Comparison of ENCODE assay signal across 17 cellular contexts in genomic region chr15:92668086-92668485, GRCh38. TPM values are rescaled to one million over a fixed set of nuclear protein-coding genes. Genes with fewer than 3 reads are reported as not detected.
DNase-seq lines count a peak whose midpoint lies in the region; ATAC-seq and TF ChIP-seq lines count a peak whose summit lies in the region.
"Had no signal": no experiment of that assay in that cellular context is flagged by ENCODE, and none has a peak within 500 bp of the region (broad histone marks: within the 10 kb centered on the region; RNA-seq: fewer than 3 reads in every experiment).

No MANE protein-coding gene starts in this region.

- TF ChIP-seq EP300 in gastroesophageal sphincter (IDR thresholded peaks at IDR 0.05), result no peak

- H3K4me1 Mint-ChIP-seq in Caco-2 (ENCODE audit: low read depth, unreplicated experiment), result peaks cover 43% of the 10 kb centered on the region
- H3K4me1 Mint-ChIP-seq in progenitor cell of endocrine pancreas (ENCODE audit: low read depth), result peaks cover 36% of the 10 kb centered on the region
- peaks cover 23% of the 10 kb centered on the region for H3K4me1 Mint-ChIP-seq in activated CD4-positive, alpha-beta memory T cell treated with anti-CD3 and anti-CD28 coated beads for 36 hours (ENCODE audit: low read depth)
- H3K4me1 Mint-ChIP-seq in stimulated activated naive B cell treated with anti-CD40 and anti-IgM and Interleukin-4, amounts not matched to agents 10 μg/mL and 1 μg/mL and 100 μg/mL, for 72 hours, result peaks cover 0 to 6% of the 10 kb centered on the region in 2 donors
- H3K4me1 Mint-ChIP-seq: CD8-positive, alpha-beta memory T cell had no signal

- POLR2A ChIA-PET in Caco-2 (lab: Charles Lee), result interaction anchor here (1.5 kb wide), 1 partner anchor 12 kb away, joined by 6 read pairs; the partner anchor contains the start of gene FAM174B
- POLR2A ChIA-PET in Panc1 (lab: Charles Lee), result no interaction called here
- POLR2A ChIA-PET in activated CD4-positive, alpha-beta memory T cell treated with anti-CD3 and anti-CD28 coated beads for 36 hours (lab: Charles Lee), result no interaction called here

- intact Hi-C loops in Caco-2 (cut with micrococcal nuclease; ENCODE audit: unreplicated experiment) (loop anchor here (5.0 kb wide), 3 partner anchors 79 to 234 kb away; partner anchors contain the start of gene CHD2), Panc1 (cut with micrococcal nuclease; ENCODE audit: unreplicated experiment) (no loop called here)
- intact Hi-C loops in activated CD4-positive, alpha-beta memory T cell treated with anti-CD3 and anti-CD28 coated beads for 36 hours (cut with micrococcal nuclease), result no loop called here

- 54 to 59% methylated on average over 4 of the region's 5 CpGs for WGBS in gastroesophageal sphincter (ENCODE audit: low coverage in 1 of 2), 2 donors

- H3K9me3 ChIP-seq in Caco-2 (no peaks in the 10 kb centered on the region), Panc1 (ENCODE audit: control insufficient read depth, insufficient read depth, low read depth, low read length) (no peaks in the 10 kb centered on the region), gastroesophageal sphincter (no peaks in the 10 kb centered on the region)

- H3K4me1 ChIP-seq in Caco-2, result peaks cover 84% of the 10 kb centered on the region
- peaks cover 46% of the 10 kb centered on the region for H3K4me1 ChIP-seq in Panc1 (ENCODE audit: control insufficient read depth, insufficient read depth, low read length)
- peaks cover 24 to 49% (median 33%) of the 10 kb centered on the region in 3 donors for H3K4me1 ChIP-seq in gastroesophageal sphincter

- H3K36me3 Mint-ChIP-seq in Caco-2 (ENCODE audit: insufficient read depth, unreplicated experiment) (no peaks in the 10 kb centered on the region), progenitor cell of endocrine pancreas (ENCODE audit: insufficient read depth) (no peaks in the 10 kb centered on the region)
- no peaks in the 10 kb centered on the region for H3K36me3 Mint-ChIP-seq in activated naive CD4-positive, alpha-beta T cell treated with anti-CD3 and anti-CD28 coated beads, Interleukin-2, amount 50 U/mL, for 72 hours
- no peaks in the 10 kb centered on the region for H3K36me3 Mint-ChIP-seq in activated CD4-positive, alpha-beta memory T cell treated with anti-CD3 and anti-CD28 coated beads for 36 hours
- no peaks in the 10 kb centered on the region for H3K36me3 Mint-ChIP-seq in stimulated activated naive B cell treated with anti-CD40 and anti-IgM and Interleukin-4, amounts not matched to agents 10 μg/mL and 1 μg/mL and 100 μg/mL, for 72 hours
- H3K36me3 Mint-ChIP-seq: CD8-positive, alpha-beta memory T cell had no signal

- TF ChIP-seq POLR2A in gastroesophageal sphincter (IDR thresholded peaks at IDR 0.05), result no peak

- H3K27ac Mint-ChIP-seq in Caco-2 (ENCODE audit: unreplicated experiment), result peak overlapping the region; percentile 79
- peak overlapping the region; percentile 79 for H3K27ac Mint-ChIP-seq in progenitor cell of endocrine pancreas
- no peak overlapping the region for H3K27ac Mint-ChIP-seq in activated naive CD4-positive, alpha-beta T cell treated with anti-CD3 and anti-CD28 coated beads, Interleukin-2, amount 50 U/mL, for 72 hours
- H3K27ac Mint-ChIP-seq in activated CD4-positive, alpha-beta memory T cell treated with anti-CD3 and anti-CD28 coated beads for 36 hours, result no peak overlapping the region
- no peak overlapping the region for H3K27ac Mint-ChIP-seq in stimulated activated naive B cell treated with anti-CD40 and anti-IgM and Interleukin-4, amounts not matched to agents 10 μg/mL and 1 μg/mL and 100 μg/mL, for 72 hours
- H3K27ac Mint-ChIP-seq: CD8-positive, alpha-beta memory T cell had no signal

- no peak for ATAC-seq in Panc1
- no peak for ATAC-seq in gastroesophageal sphincter
- no peak for ATAC-seq in activated naive CD4-positive, alpha-beta T cell treated with anti-CD3 and anti-CD28 coated beads, Interleukin-2, amount 50 U/mL, for 72 hours
- no peak for ATAC-seq in stimulated activated naive B cell treated with anti-CD40 and anti-IgM and Interleukin-4, amounts not matched to agents 10 μg/mL and 1 μg/mL and 100 μg/mL, for 72 hours (replicated peaks)
- ATAC-seq: SK-N-SH treated with all-trans-retinoic acid at 6 μM for 48 hours had no signal

- DNase-seq in Caco-2 (no peak), Panc1 (ENCODE audit: low read depth, low spot score) (no peak), progenitor cell of endocrine pancreas (ENCODE audit: low spot score, unreplicated experiment) (no peak)
- DNase-seq in activated naive CD4-positive, alpha-beta T cell treated with anti-CD3 and anti-CD28 coated beads, Interleukin-2, amount 50 U/mL, for 72 hours (ENCODE audit: low spot score in 2 of 2), result no peak
- no peak for DNase-seq in activated CD4-positive, alpha-beta memory T cell treated with anti-CD3 and anti-CD28 coated beads for 36 hours
- DNase-seq in stimulated activated naive B cell treated with anti-CD40 and anti-IgM and Interleukin-4, amounts not matched to agents 10 μg/mL and 1 μg/mL and 100 μg/mL, for 72 hours, result no peak
- DNase-seq: CD8-positive, alpha-beta memory T cell; GF-D8; GOT3; NCI-H1048; NCI-H1436 treated with DMSO at 0.1 percent for 48 hours; NCI-H524 treated with DMSO at 0.1 percent for 48 hours; NK-92 treated with Interleukin-12 subunit alpha and Interleukin-12 subunit beta, amount 100 ng/mL, for 24 hours; SHP77 treated with DMSO at 0.1 percent for 48 hours had no signal

- H3K27ac ChIP-seq in Panc1 (ENCODE audit: low read length) (peak overlapping the region; percentile 62; the same call in 1 of the 2 replicates), gastroesophageal sphincter (peak overlapping the region; percentile 77 to 91 (median 88))
- H3K27ac ChIP-seq: KMS-11 had no signal

- H3K4me3 ChIP-seq in Caco-2 (ENCODE audit: low read depth, low read length) (no peak overlapping the region), Panc1 (ENCODE audit: low read depth in 2 of 2, low read length in 2 of 2) (no peak overlapping the region), gastroesophageal sphincter (no peak overlapping the region)

- no peaks in the 10 kb centered on the region for H3K36me3 ChIP-seq in Caco-2 (ENCODE audit: control insufficient read depth, insufficient read depth, low read length)
- no peaks in the 10 kb centered on the region for H3K36me3 ChIP-seq in Panc1 (ENCODE audit: control insufficient read depth, insufficient read depth, low read length)
- H3K36me3 ChIP-seq in gastroesophageal sphincter, result no peaks in the 10 kb centered on the region

- H3K27me3 ChIP-seq in Caco-2 (replicated peaks; ENCODE audit: control insufficient read depth, insufficient read depth, low read length) (no peaks in the 10 kb centered on the region), Panc1 (ENCODE audit: control insufficient read depth, insufficient read depth, low read length) (no peaks in the 10 kb centered on the region), gastroesophageal sphincter (no peaks in the 10 kb centered on the region)

- no TSS peak for BruUV-seq in Caco-2 (replicated peaks; lab: Mats Ljungman, UMichigan)
- BruUV-seq in Panc1 (replicated peaks; lab: Mats Ljungman, UMichigan), result no TSS peak

- H3K27me3 Mint-ChIP-seq in Caco-2 (ENCODE audit: insufficient read depth, unreplicated experiment) (no peaks in the 10 kb centered on the region), progenitor cell of endocrine pancreas (peaks cover 19% of the 10 kb centered on the region)
- H3K27me3 Mint-ChIP-seq in activated CD4-positive, alpha-beta memory T cell treated with anti-CD3 and anti-CD28 coated beads for 36 hours, result peaks cover 13% of the 10 kb centered on the region
- H3K27me3 Mint-ChIP-seq in stimulated activated naive B cell treated with anti-CD40 and anti-IgM and Interleukin-4, amounts not matched to agents 10 μg/mL and 1 μg/mL and 100 μg/mL, for 72 hours, result peaks cover 5 to 12% of the 10 kb centered on the region in 2 donors

- CTCF ChIA-PET in Caco-2 (lab: Charles Lee) (no interaction called here), Panc1 (lab: Charles Lee) (no interaction called here)
- CTCF ChIA-PET in activated CD4-positive, alpha-beta memory T cell treated with anti-CD3 and anti-CD28 coated beads for 36 hours (lab: Charles Lee), result interaction anchor here (0.6 kb wide), 1 partner anchor 146 kb away, joined by 3 read pairs; no protein-coding TSS in a partner anchor

- no peak for TF ChIP-seq CTCF in Caco-2 (IDR thresholded peaks at IDR 0.05; ENCODE audit: insufficient read depth in 1 of 2, low read depth in 1 of 2, low read length in 1 of 2, severe bottlenecking in 1 of 2, unreplicated experiment in 1 of 2)
- no peak for TF ChIP-seq CTCF in Panc1 (IDR thresholded peaks at IDR 0.05)
- no peak for TF ChIP-seq CTCF in gastroesophageal sphincter (IDR thresholded peaks at IDR 0.05)
- TF ChIP-seq CTCF in progenitor cell of endocrine pancreas (IDR thresholded peaks at IDR 0.05; ENCODE audit: unreplicated experiment), result no peak

- in situ Hi-C loops in Panc1 (cut with HindIII; ENCODE audit: low pct_unique_long_range_greater_than_20kb, low sequenced_read_pairs), result no loop called here

- H3K9me3 Mint-ChIP-seq in Caco-2 (ENCODE audit: unreplicated experiment) (no peaks in the 10 kb centered on the region), progenitor cell of endocrine pancreas (ENCODE audit: low read depth) (no peaks in the 10 kb centered on the region)
- H3K9me3 Mint-ChIP-seq in activated naive CD4-positive, alpha-beta T cell treated with anti-CD3 and anti-CD28 coated beads, Interleukin-2, amount 50 U/mL, for 72 hours, result no peaks in the 10 kb centered on the region
- H3K9me3 Mint-ChIP-seq in activated CD4-positive, alpha-beta memory T cell treated with anti-CD3 and anti-CD28 coated beads for 36 hours, result no peaks in the 10 kb centered on the region
- no peaks in the 10 kb centered on the region for H3K9me3 Mint-ChIP-seq in stimulated activated naive B cell treated with anti-CD40 and anti-IgM and Interleukin-4, amounts not matched to agents 10 μg/mL and 1 μg/mL and 100 μg/mL, for 72 hours
- H3K9me3 Mint-ChIP-seq: CD8-positive, alpha-beta memory T cell had no signal

- H3K4me3 Mint-ChIP-seq in Caco-2 (ENCODE audit: unreplicated experiment) (peak overlapping the region; percentile 74), progenitor cell of endocrine pancreas (ENCODE audit: low read depth) (no peak overlapping the region)
- no peak overlapping the region for H3K4me3 Mint-ChIP-seq in activated CD4-positive, alpha-beta memory T cell treated with anti-CD3 and anti-CD28 coated beads for 36 hours
- no peak overlapping the region for H3K4me3 Mint-ChIP-seq in stimulated activated naive B cell treated with anti-CD40 and anti-IgM and Interleukin-4, amounts not matched to agents 10 μg/mL and 1 μg/mL and 100 μg/mL, for 72 hours
- H3K4me3 Mint-ChIP-seq: CD8-positive, alpha-beta memory T cell had no signal

RNA-seq across cellular contexts. Expression of gene FAM174B, which starts 12.5 kb away (rescaled TPM):
- 79.4 and 87.5 TPM in 2 replicates for total RNA-seq in Caco-2 (2022)
- 30.7 TPM for total RNA-seq in Panc1 (2021; ENCODE audit: unreplicated experiment)
- 22.5 TPM for polyA plus RNA-seq in Panc1 (2012; ENCODE audit: insufficient read length)
- total RNA-seq in gastroesophageal sphincter, result 10 to 100 TPM in 3 of 4 donors, 1 to 10 TPM in 1; 9.2 to 15.5 (median 13.3) TPM
- total RNA-seq in progenitor cell of endocrine pancreas, result 33.4 and 37.0 TPM in 2 replicates
- 1 to 10 TPM; 3.9 to 5.3 TPM for total RNA-seq in activated naive CD4-positive, alpha-beta T cell treated with anti-CD3 and anti-CD28 coated beads, Interleukin-2, amount 50 U/mL, for 72 hours
- 1 to 10 TPM; 5.0 to 7.7 TPM for total RNA-seq in activated CD4-positive, alpha-beta memory T cell treated with anti-CD3 and anti-CD28 coated beads for 36 hours

Comparison
In these comparisons a context has a peak if more than half of its experiments do, and no peak if none do; other contexts are left out.
1. H3K27ac Mint-ChIP-seq: peak in Caco-2 (single experiment) and progenitor cell of endocrine pancreas (single experiment); none in activated naive CD4-positive, alpha-beta T cell treated with anti-CD3 and anti-CD28 coated beads, Interleukin-2, amount 50 U/mL, for 72 hours (0 of 2), activated CD4-positive, alpha-beta memory T cell treated with anti-CD3 and anti-CD28 coated beads for 36 hours (single experiment) and stimulated activated naive B cell treated with anti-CD40 and anti-IgM and Interleukin-4, amounts not matched to agents 10 μg/mL and 1 μg/mL and 100 μg/mL, for 72 hours (single experiment).